In the genomic region with DNA sequence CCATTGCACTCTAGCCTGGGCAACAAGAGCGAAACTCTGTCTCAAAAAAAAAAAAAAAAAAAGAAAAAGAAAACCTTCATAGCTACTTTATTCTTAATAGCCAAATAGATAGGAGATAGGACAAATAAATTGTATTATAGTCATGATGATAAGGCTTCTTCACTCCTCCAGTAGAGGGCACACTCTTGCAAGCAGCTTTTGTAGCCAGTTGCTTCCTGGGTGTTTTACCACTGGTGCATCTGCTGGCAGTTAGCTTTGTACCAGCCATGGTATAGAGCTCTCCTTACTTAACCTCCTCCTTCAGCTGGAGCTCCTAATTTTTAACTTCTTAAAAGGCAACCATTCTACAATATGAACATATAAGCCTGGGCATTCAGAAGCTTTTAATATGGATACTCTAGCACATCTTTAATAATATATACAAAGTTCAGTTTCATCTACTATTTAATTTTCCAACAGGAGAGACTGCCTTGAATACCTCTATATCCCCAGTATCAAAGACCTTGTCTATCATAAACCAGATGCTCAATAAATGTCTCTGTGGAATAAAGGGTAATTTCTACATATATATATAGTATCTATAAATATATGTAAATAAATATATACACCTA, we compare ENCODE assay signal across 8 cellular contexts. TPM values are rescaled to one million over a fixed set of nuclear protein-coding genes. Genes with fewer than 3 reads are reported as not detected.
DNase-seq lines count a peak whose midpoint lies in the region; ATAC-seq and TF ChIP-seq lines count a peak whose summit lies in the region.

No MANE protein-coding gene starts in this region.

- H3K4me1 Mint-ChIP-seq in activated CD8-positive, alpha-beta T cell treated with anti-CD3 and anti-CD28 coated beads for 36 hours (ENCODE audit: low read depth), result no peaks in the 10 kb centered on the region

- no peak overlapping the region for H3K27ac ChIP-seq in gastroesophageal sphincter

- DNase-seq in Right ventricle myocardium inferior (ENCODE audit: missing footprints), result no peak
- no peak for DNase-seq in cardiac septum (ENCODE audit: low spot score)
- DNase-seq in NCI-H510A (lab: John Stamatoyannopoulos, UW), result peak; percentile 23
- DNase-seq in activated CD8-positive, alpha-beta T cell treated with anti-CD3 and anti-CD28 coated beads for 36 hours, result peak; percentile 51
- DNase-seq in renal cortical epithelial cell (ENCODE audit: low read depth), result peak; percentile 69
- no peak for DNase-seq in cerebellum (ENCODE audit: low spot score)

- no peak for TF ChIP-seq POLR2A in gastroesophageal sphincter (IDR thresholded peaks at IDR 0.05)

- POLR2A ChIA-PET in activated CD8-positive, alpha-beta T cell treated with anti-CD3 and anti-CD28 coated beads for 36 hours (lab: Charles Lee), result no interaction called here

- peak; percentile 68 for TF ChIP-seq CTCF in activated CD8-positive, alpha-beta T cell treated with anti-CD3 and anti-CD28 coated beads for 36 hours (IDR thresholded peaks at IDR 0.05)
- TF ChIP-seq CTCF in gastroesophageal sphincter (IDR thresholded peaks at IDR 0.05), result peak; percentile 37 to 64 (median 46)

- H3K4me3 Mint-ChIP-seq in activated CD8-positive, alpha-beta T cell treated with anti-CD3 and anti-CD28 coated beads for 36 hours, result no peak overlapping the region

- H3K27ac Mint-ChIP-seq in activated CD8-positive, alpha-beta T cell treated with anti-CD3 and anti-CD28 coated beads for 36 hours, result no peak overlapping the region

- no peaks in the 10 kb centered on the region for H3K9me3 Mint-ChIP-seq in activated CD8-positive, alpha-beta T cell treated with anti-CD3 and anti-CD28 coated beads for 36 hours

- H3K27me3 Mint-ChIP-seq in activated CD8-positive, alpha-beta T cell treated with anti-CD3 and anti-CD28 coated beads for 36 hours, result no peaks in the 10 kb centered on the region

- WGBS in gastroesophageal sphincter (ENCODE audit: low coverage in 1 of 2), 2 donors, result 100% methylated on average over 1 of the region's 1 CpG; no CpG with 5 or more reads in 1 of the 2 donors

- H3K4me1 ChIP-seq in gastroesophageal sphincter, result peaks cover 0 to 7% (median 0%) of the 10 kb centered on the region in 3 donors

- H3K36me3 ChIP-seq in gastroesophageal sphincter, result no peaks in the 10 kb centered on the region

- intact Hi-C loops in Right ventricle myocardium inferior (cut with DNase I) (loop anchor here (1.0 to 5.0 kb wide), 3 partner anchors 38 to 83 kb away; partner anchors contain the start of genes EVI5 and RPL5), cardiac septum (cut with DNase I) (loop anchor here (5.0 kb wide), 1 partner anchor 68 kb away; no protein-coding TSS in a partner anchor)
- intact Hi-C loops in activated CD8-positive, alpha-beta T cell treated with anti-CD3 and anti-CD28 coated beads for 36 hours (cut with micrococcal nuclease), result loop anchor here (5.0 kb wide), 1 partner anchor 68 kb away; no protein-coding TSS in a partner anchor

- H3K27me3 ChIP-seq in gastroesophageal sphincter, result no peaks in the 10 kb centered on the region

- no peaks in the 10 kb centered on the region for H3K36me3 Mint-ChIP-seq in activated CD8-positive, alpha-beta T cell treated with anti-CD3 and anti-CD28 coated beads for 36 hours (ENCODE audit: low read depth)

- CTCF ChIA-PET in activated CD8-positive, alpha-beta T cell treated with anti-CD3 and anti-CD28 coated beads for 36 hours (lab: Charles Lee), result interaction anchor here (0.6 to 4.1 kb wide), 31 partner anchors 9 to 758 kb away, joined by 3 to 47 read pairs (median 3); partner anchors contain the start of gene RPL5

- TF ChIP-seq EP300 in gastroesophageal sphincter (IDR thresholded peaks at IDR 0.05), result no peak

- no peaks in the 10 kb centered on the region for H3K9me3 ChIP-seq in gastroesophageal sphincter

- H3K4me3 ChIP-seq in gastroesophageal sphincter, result no peak overlapping the region

- ATAC-seq in Right ventricle myocardium inferior (peak; percentile 48), HG03135 (IDR thresholded peaks at IDR 0.05; ENCODE audit: unreplicated experiment) (peak; percentile 62), gastroesophageal sphincter (no peak)
- peak; percentile 74 for ATAC-seq in activated CD8-positive, alpha-beta T cell treated with anti-CD3 and anti-CD28 coated beads for 36 hours

RNA-seq across cellular contexts. Expression of gene EVI5, which starts 35.8 kb away (rescaled TPM):
- 20.0 TPM for total RNA-seq in Right ventricle myocardium inferior
- 30.7 TPM for total RNA-seq in cardiac septum
- total RNA-seq in activated CD8-positive, alpha-beta T cell treated with anti-CD3 and anti-CD28 coated beads for 36 hours, result 10 to 100 TPM; 25.7 to 27.9 TPM
- 10 to 100 TPM; 39.5 to 49.7 (median 48.6) TPM for total RNA-seq in gastroesophageal sphincter
- total RNA-seq in renal cortical epithelial cell, result 35.7 and 45.0 TPM in 2 replicates
- total RNA-seq in cerebellum, result 51.3 TPM

Comparison
In these comparisons a context has a peak if more than half of its experiments do, and no peak if none do; other contexts are left out.
1. DNase-seq: peak in NCI-H510A (single experiment), activated CD8-positive, alpha-beta T cell treated with anti-CD3 and anti-CD28 coated beads for 36 hours (single experiment) and renal cortical epithelial cell (single experiment); none in Right ventricle myocardium inferior (single experiment), cardiac septum (single experiment) and cerebellum (single experiment).